In genomic region chr1:94463765-94464330, GRCh38 we compare ENCODE assay signal across 8 cellular contexts. TPM values are rescaled to one million over a fixed set of nuclear protein-coding genes. Genes with fewer than 3 reads are reported as not detected.
DNase-seq lines count a peak whose midpoint lies in the region; ATAC-seq, FAIRE-seq and TF ChIP-seq lines count a peak whose summit lies in the region.

No MANE protein-coding gene starts in this region.

- intact Hi-C loops in PC-3 (cut with micrococcal nuclease): loop anchor here (1.0 to 10.0 kb wide), 5 partner anchors 47 to 437 kb away; partner anchors contain the start of gene ABCD3
- intact Hi-C loops in mucosa of descending colon (cut with DNase I, micrococcal nuclease): loop anchor here in 1 of 2 donors (10.0 kb wide), 1 partner anchor 399 kb away; no protein-coding TSS in a partner anchor

- H3K4me3 ChIP-seq in PC-3 (ENCODE audit: low read length) (no peak overlapping the region), H1 (ENCODE audit: extremely low read depth in 1 of 4, insufficient read depth in 2 of 4, low read depth in 3 of 4, low read length in 4 of 4) (no peak overlapping the region), mucosa of descending colon (no peak overlapping the region)

- BruUV-seq in PC-3 (replicated peaks; lab: Mats Ljungman, UMichigan): no TSS peak

- DNase-seq in EH (ENCODE audit: low read depth) (peak; percentile 61), PC-3 (peak; percentile 78), H1 (ENCODE audit: low read depth in 1 of 2, low spot score in 2 of 2) (no peak), mucosa of descending colon (peak in 1 of 3 donors; percentile 67)
- DNase-seq in activated CD8-positive, alpha-beta memory T cell treated with anti-CD3 and anti-CD28 coated beads, Interleukin-2, amount 50 U/mL, for 4 hours: no peak
- DNase-seq in activated CD4-positive, alpha-beta T cell treated with anti-CD3 and anti-CD28 coated beads, Interleukin-2, amount 50 U/mL, for 48 hours: no peak

- no peaks in the 10 kb centered on the region for H3K79me1 ChIP-seq in H1 (ENCODE audit: low read depth, low read length)

- TF ChIP-seq POLR2A in H1 (IDR thresholded peaks at IDR 0.05; ENCODE audit: control extremely low read depth in 1 of 2, low read depth in 2 of 2, low read length in 2 of 2): no peak

- H4K20me1 ChIP-seq in PC-3 (ENCODE audit: low read length) (no peaks in the 10 kb centered on the region), H1 (replicated peaks in 1 of 2; ENCODE audit: control insufficient read depth in 1 of 2, insufficient read depth in 2 of 2, low read length in 2 of 2) (peaks cover 0 to 1% of the 10 kb centered on the region in 2 experiments)

- H3F3A ChIP-seq in PC-3 (ENCODE audit: low read length, unreplicated experiment): no peaks in the 10 kb centered on the region

- H3K79me2 ChIP-seq in PC-3 (ENCODE audit: low read length): no peaks in the 10 kb centered on the region
- no peaks in the 10 kb centered on the region for H3K79me2 ChIP-seq in H1 (ENCODE audit: control insufficient read depth in 1 of 2, insufficient read depth in 2 of 2, low read length in 2 of 2)

- no peak overlapping the region for H2BK20ac ChIP-seq in H1 (ENCODE audit: low read length)

- WGBS in H1 (ENCODE audit: extremely low coverage in 1 of 2, insufficient coverage in 1 of 2, insufficient read length in 1 of 2, insufficient replicate concordance in 2 of 2, low coverage in 1 of 2, low lambda C conversion rate in 2 of 2, missing lambda C conversion rate in 1 of 2), 2 experiments: 78% methylated on average over 3 of the region's 3 CpGs; no CpG with 5 or more reads in 1 of the 2 experiments

- no peak overlapping the region for H4K91ac ChIP-seq in H1 (replicated peaks; ENCODE audit: insufficient read length, low read length)

- no peak overlapping the region for H2BK5ac ChIP-seq in H1 (ENCODE audit: low read depth, low read length)

- no peak overlapping the region for H3K4ac ChIP-seq in H1 (replicated peaks; ENCODE audit: insufficient read length, low read depth, low read length)

- H2AFZ ChIP-seq in PC-3 (ENCODE audit: low read length) (no peak overlapping the region), H1 (ENCODE audit: low read length) (no peak overlapping the region)

- H3K4me1 ChIP-seq in PC-3 (ENCODE audit: insufficient read depth, low read length) (no peaks in the 10 kb centered on the region), H1 (replicated peaks in 1 of 4; ENCODE audit: control insufficient read depth in 3 of 4, insufficient read depth in 4 of 4, low read length in 3 of 4) (no peaks in the 10 kb centered on the region), mucosa of descending colon (ENCODE audit: low read depth) (peaks cover 6% of the 10 kb centered on the region)

- H3K27me3 ChIP-seq in PC-3 (ENCODE audit: low read length): no peaks in the 10 kb centered on the region
- H3K27me3 ChIP-seq in H1 (replicated peaks in 1 of 4; ENCODE audit: control insufficient read depth in 3 of 4, extremely low read depth in 1 of 4, insufficient read depth in 3 of 4, low read length in 3 of 4): no peaks in the 10 kb centered on the region

- no peak for FAIRE-seq in H1 (lab: Jason Lieb, UNC)

- no peaks in the 10 kb centered on the region for H3K9me3 ChIP-seq in PC-3 (ENCODE audit: low read length)
- no peaks in the 10 kb centered on the region; a peak in 1 of 4 replicates for H3K9me3 ChIP-seq in H1 (ENCODE audit: insufficient read depth in 2 of 2, low read depth in 1 of 2, low read length in 1 of 2)
- H3K9me3 ChIP-seq in mucosa of descending colon: no peaks in the 10 kb centered on the region

- no peak overlapping the region for H4K5ac ChIP-seq in H1 (ENCODE audit: insufficient read length, low read depth, low read length)

- H2AK5ac ChIP-seq in H1 (ENCODE audit: low read depth, low read length): no peak overlapping the region

- no peak overlapping the region for H4K8ac ChIP-seq in H1 (ENCODE audit: extremely low read depth, insufficient read depth, low read length)

- H2BK15ac ChIP-seq in H1 (ENCODE audit: low read length): no peak overlapping the region

- ATAC-seq in HG02885 (IDR thresholded peaks at IDR 0.05; ENCODE audit: poor library complexity, unreplicated experiment): peak; percentile 59
- peak; percentile 99 for ATAC-seq in PC-3
- ATAC-seq in mucosa of descending colon: peak; percentile 92
- ATAC-seq in GM18520 (IDR thresholded peaks at IDR 0.05; ENCODE audit: unreplicated experiment): no peak

- H2BK120ac ChIP-seq in H1 (replicated peaks; ENCODE audit: low read depth, low read length): no peak overlapping the region

- no peak overlapping the region for H3K14ac ChIP-seq in H1 (ENCODE audit: insufficient read length)

- H3K36me3 ChIP-seq in PC-3 (ENCODE audit: low read depth, low read length) (peaks cover 9% of the 10 kb centered on the region), H1 (ENCODE audit: control insufficient read depth in 2 of 4, insufficient read depth in 4 of 4, low read length in 3 of 4) (peaks cover 0 to 11% (median 1%) of the 10 kb centered on the region in 4 experiments; a peak in 2 of 8 replicates), mucosa of descending colon (ENCODE audit: low read depth) (no peaks in the 10 kb centered on the region)

- H3K23me2 ChIP-seq in H1 (ENCODE audit: low read depth, low read length): no peaks in the 10 kb centered on the region

- H3K23ac ChIP-seq in H1 (ENCODE audit: insufficient read length): no peak overlapping the region

- H3K18ac ChIP-seq in H1 (ENCODE audit: extremely low read depth, low read length): no peak overlapping the region

- TF ChIP-seq RAD21 in H1 (IDR thresholded peaks at IDR 0.05 in 1 of 2, conservative IDR thresholded peaks at IDR 0.05 in 1 of 2; ENCODE audit: low read depth in 2 of 2, low read length in 2 of 2): peak; percentile 69 to 73

- TF ChIP-seq EP300 in H1 (IDR thresholded peaks at IDR 0.05; ENCODE audit: borderline replicate concordance in 1 of 2, low read depth in 2 of 2, low read length in 2 of 2): no peak

- H3K9me2 ChIP-seq in PC-3 (replicated peaks; ENCODE audit: low read length): no peaks in the 10 kb centered on the region

- H3K4me2 ChIP-seq in PC-3 (ENCODE audit: low read length) (no peak overlapping the region), H1 (ENCODE audit: insufficient read depth in 1 of 2, low read depth in 2 of 2, low read length in 2 of 2) (no peak overlapping the region)

- no peak overlapping the region for H2BK12ac ChIP-seq in H1 (ENCODE audit: low read depth, low read length)

- POLR2A ChIA-PET in PC-3 (lab: Charles Lee; ENCODE audit: unreplicated experiment): no interaction called here
- POLR2A ChIA-PET in H1 (lab: Charles Lee; ENCODE audit: partially characterized antibody): no interaction called here

- TF ChIP-seq CTCF in PC-3 (conservative IDR thresholded peaks at IDR 0.05; ENCODE audit: low read depth, low read length) (peak; percentile 87), H1 (IDR thresholded peaks at IDR 0.05; ENCODE audit: control extremely low read depth in 1 of 3, insufficient read depth in 1 of 3, low read depth in 1 of 3, low read length in 3 of 3) (peak in 2 of 3 experiments; percentile 30 to 43; a peak in 2 of 4 replicates), mucosa of descending colon (IDR thresholded peaks at IDR 0.05) (peak; percentile 33)

- CTCF ChIA-PET in PC-3 (lab: Charles Lee): interaction anchor here (0.6 to 1.7 kb wide), 8 partner anchors 45 to 438 kb away, joined by 3 to 15 read pairs (median 4); no protein-coding TSS in a partner anchor
- CTCF ChIA-PET in H1 (lab: Charles Lee; ENCODE audit: partially characterized antibody): interaction anchor here (0.7 to 4.3 kb wide), 16 partner anchors 9 to 424 kb away, joined by 3 to 29 read pairs (median 3); no protein-coding TSS in a partner anchor

- no peak overlapping the region for H3K56ac ChIP-seq in H1 (replicated peaks; ENCODE audit: insufficient read length, low read depth, low read length)

- no peak overlapping the region for H3K27ac ChIP-seq in PC-3 (ENCODE audit: low read length)
- H3K27ac ChIP-seq in H1 (ENCODE audit: low read depth, low read length): no peak overlapping the region

- H3K9ac ChIP-seq in PC-3 (ENCODE audit: low read length) (no peak overlapping the region), H1 (replicated peaks in 1 of 4; ENCODE audit: extremely low read depth in 1 of 4, low read depth in 3 of 4, low read length in 3 of 4) (no peak overlapping the region; a peak in 1 of 7 replicates)

TF ChIP-seq in H1, 55 proteins besides CTCF, POLR2A, EP300 and RAD21 (continues in another document):
- no peak for TF ChIP-seq GABPA (IDR thresholded peaks at IDR 0.05; ENCODE audit: borderline replicate concordance, insufficient read depth, low read length)
- no peak for TF ChIP-seq CBX5 (IDR thresholded peaks at IDR 0.05; ENCODE audit: low read depth, low read length)
- no peak for TF ChIP-seq MAX (IDR thresholded peaks at IDR 0.05)
- TF ChIP-seq SUZ12 (IDR thresholded peaks at IDR 0.05; ENCODE audit: low read length): no peak
- TF ChIP-seq USF2 (IDR thresholded peaks at IDR 0.05; ENCODE audit: low read length): no peak
- TF ChIP-seq NANOG (IDR thresholded peaks at IDR 0.05; ENCODE audit: insufficient read depth, low read depth, low read length, poor library complexity, severe bottlenecking): no peak
- no peak for TF ChIP-seq CREB1 (IDR thresholded peaks at IDR 0.05)
- TF ChIP-seq RBBP5 (IDR thresholded peaks at IDR 0.05; ENCODE audit: borderline replicate concordance, low read depth, low read length): no peak
- TF ChIP-seq HDAC6 (IDR thresholded peaks at IDR 0.05; ENCODE audit: low read depth, low read length): no peak

RNA-seq across cellular contexts. Expression of gene ABCD3, which starts 45.7 kb away (rescaled TPM):
- 31.7 and 36.3 TPM in 2 replicates for total RNA-seq in PC-3 (2014; rRNA removed)
- total RNA-seq in H1 (2021; fragmentation: NEBNext Ultra II Directional; extraction: Animal tissue kit (Norgen Biotek cat#: 25700)): 28.1 and 29.4 TPM in 2 replicates
- polyA plus RNA-seq in H1 (2011; rRNA removed): 3.6 and 6.6 TPM in 2 replicates
- 8.2 TPM for polyA plus RNA-seq in H1 (2011; cell fraction: cytosol; rRNA removed)
- 4.6 TPM for polyA plus RNA-seq in H1 (2011; cell fraction: nucleus; rRNA removed)
- polyA plus RNA-seq in H1 (2012, experiment 1 of 2): 9.8 to 19.7 TPM (median 12.2 TPM) in 4 replicates
- polyA plus RNA-seq in H1 (2012, experiment 2 of 2): 1.6 TPM
- polyA plus RNA-seq in H1 (2013, experiment 1 of 2): 17.0 TPM
- 16.9 TPM for polyA plus RNA-seq in H1 (2013, experiment 2 of 2)
- polyA minus RNA-seq in H1 (2011; rRNA and poly(A)+ RNA removed): 13.9 and 16.4 TPM in 2 replicates
- 8.2 TPM for polyA minus RNA-seq in H1 (2011; cell fraction: cytosol; rRNA and poly(A)+ RNA removed)
- polyA minus RNA-seq in H1 (2011; cell fraction: nucleus; rRNA and poly(A)+ RNA removed): 21.7 TPM
- total RNA-seq in mucosa of descending colon: 100 to 1,000 TPM in 1 of 3 donors, 10 to 100 TPM in 2; 67.9 to 102 (median 99.3) TPM

Comparison
In these comparisons a context has a peak if more than half of its experiments do, and no peak if none do; other contexts are left out.
1. DNase-seq: peak in EH (single experiment) and PC-3 (single experiment); none in H1 (0 of 2), activated CD8-positive, alpha-beta memory T cell treated with anti-CD3 and anti-CD28 coated beads, Interleukin-2, amount 50 U/mL, for 4 hours (single experiment) and activated CD4-positive, alpha-beta T cell treated with anti-CD3 and anti-CD28 coated beads, Interleukin-2, amount 50 U/mL, for 48 hours (0 of 2).
2. CTCF ChIP-seq: peak in every context shown above with its lines; median percentile 87 in PC-3; 36 in H1; 33 in mucosa of descending colon.